17 cellular contexts compared by ENCODE assay signal in genomic region chr7:149022961-149023360, GRCh38. TPM values are rescaled to one million over a fixed set of nuclear protein-coding genes. Genes with fewer than 3 reads are reported as not detected.
A peak's percentile ranks its signal among the peaks of the same experiment; 100 is the strongest.
DNase-seq lines count a peak whose midpoint lies in the region; ATAC-seq, FAIRE-seq and TF ChIP-seq lines count a peak whose summit lies in the region.
"Had no signal": no experiment of that assay in that cellular context is flagged by ENCODE, and none has a peak within 500 bp of the region (broad histone marks: within the 10 kb centered on the region; RNA-seq: fewer than 3 reads in every experiment).

No MANE protein-coding gene starts in this region.

- H3K14ac ChIP-seq in H1 (ENCODE audit: insufficient read length): no peak overlapping the region

- H3K36me3 Mint-ChIP-seq in activated CD4-positive, alpha-beta T cell treated with anti-CD3 and anti-CD28 coated beads, Interleukin-2, amount 10 ng/mL, durations not matched to agents 7 days and 5 days (ENCODE audit: low read depth): peaks cover 38% of the 10 kb centered on the region

- WGBS in H1 (ENCODE audit: extremely low coverage in 1 of 2, insufficient coverage in 1 of 2, insufficient read length in 1 of 2, insufficient replicate concordance in 2 of 2, low coverage in 1 of 2, low lambda C conversion rate in 2 of 2, missing lambda C conversion rate in 1 of 2), 2 experiments: 80% methylated on average over 4 of the region's 4 CpGs; no CpG with 5 or more reads in 1 of the 2 experiments

- H3K4me1 Mint-ChIP-seq in activated CD4-positive, alpha-beta T cell treated with anti-CD3 and anti-CD28 coated beads, Interleukin-2, amount 10 ng/mL, durations not matched to agents 7 days and 5 days: peaks cover 51% of the 10 kb centered on the region

- H3K4me3 ChIP-seq in NT2/D1 (ENCODE audit: insufficient read length, low read depth) (no peak overlapping the region), H1 (ENCODE audit: extremely low read depth in 1 of 4, insufficient read depth in 2 of 4, low read depth in 3 of 4, low read length in 4 of 4) (no peak overlapping the region), skeletal muscle satellite cell (ENCODE audit: low read length) (no peak overlapping the region)
- H3K4me3 ChIP-seq: coronary artery, Peyer's patch, psoas muscle had no signal

- H3K9ac ChIP-seq in NT2/D1 (ENCODE audit: insufficient read length, low read depth) (peak overlapping the region; percentile 56), H1 (replicated peaks in 1 of 4; ENCODE audit: extremely low read depth in 1 of 4, low read depth in 3 of 4, low read length in 3 of 4) (peak overlapping the region in 1 of 4 experiments; percentile 11; a peak in 1 of 7 replicates), skeletal muscle satellite cell (ENCODE audit: low read depth, low read length) (no peak overlapping the region)

- DNase-seq in activated CD4-positive, alpha-beta T cell treated with anti-CD3 and anti-CD28 coated beads, Interleukin-2, amount 10 ng/mL, durations not matched to agents 7 days and 5 days: no peak
- no peak for DNase-seq in activated CD4-positive, alpha-beta T cell treated with anti-CD3 and anti-CD28 coated beads for 48 hours
- DNase-seq in NT2/D1 (ENCODE audit: low read depth, low spot score): no peak
- no peak for DNase-seq in H1 (ENCODE audit: low read depth in 1 of 2, low spot score in 2 of 2)
- no peak for DNase-seq in cortex of kidney (lab: John Stamatoyannopoulos, UW)
- DNase-seq in A172 (ENCODE audit: low spot score): no peak
- DNase-seq: activated B cell treated with CpG ODN at 0.5 μM for 24 hours; kidney glomerular epithelial cell; NCI-H1930; NCI-H69; Peyer's patch; psoas muscle; stimulated activated CD4-positive, alpha-beta T cell treated with anti-CD3 and anti-CD28 coated beads, Interleukin-12 subunit alpha, Interleukin-12 subunit beta, amount 100 ng/mL, for 4 hours had no signal

- no peak overlapping the region for H3K4ac ChIP-seq in H1 (replicated peaks; ENCODE audit: insufficient read length, low read depth, low read length)

- 0 out of 2 replicates have a peak, but pooled peaks cover 3% of the 10 kb centered on the region for H3K23me2 ChIP-seq in H1 (ENCODE audit: low read depth, low read length)

- H3K27ac Mint-ChIP-seq in activated CD4-positive, alpha-beta T cell treated with anti-CD3 and anti-CD28 coated beads, Interleukin-2, amount 10 ng/mL, durations not matched to agents 7 days and 5 days: peak overlapping the region; percentile 36
- H3K27ac Mint-ChIP-seq: activated B cell treated with CpG ODN at 0.5 μM for 24 hours had no signal

- no peak overlapping the region for H4K5ac ChIP-seq in H1 (ENCODE audit: insufficient read length, low read depth, low read length)

- 0 out of 2 replicates have a peak overlapping the region, but pooled peaks have one; percentile 57 for H2BK20ac ChIP-seq in H1 (ENCODE audit: low read length)

- no peak overlapping the region for H3K23ac ChIP-seq in H1 (ENCODE audit: insufficient read length)

- POLR2A ChIA-PET in activated CD4-positive, alpha-beta T cell treated with anti-CD3 and anti-CD28 coated beads, Interleukin-2, amount 10 ng/mL, durations not matched to agents 7 days and 5 days (lab: Charles Lee): no interaction called here
- POLR2A ChIA-PET in H1 (lab: Charles Lee; ENCODE audit: partially characterized antibody): interaction anchor here (1.3 kb wide), 1 partner anchor 15 kb away, joined by 3 read pairs; no protein-coding TSS in a partner anchor

- peak overlapping the region; percentile 21; the same call in 1 of the 2 replicates for H3K27ac ChIP-seq in H1 (ENCODE audit: low read depth, low read length)
- H3K27ac ChIP-seq: coronary artery, Peyer's patch, psoas muscle had no signal

- peak overlapping the region; percentile 77; the same call in 1 of the 2 replicates for H2BK5ac ChIP-seq in H1 (ENCODE audit: low read depth, low read length)

- no peak for FAIRE-seq in H1 (lab: Jason Lieb, UNC)
- FAIRE-seq: D721Med had no signal

- H4K20me1 ChIP-seq in H1 (replicated peaks in 1 of 2; ENCODE audit: control insufficient read depth in 1 of 2, insufficient read depth in 2 of 2, low read length in 2 of 2): peaks cover 3 to 18% of the 10 kb centered on the region in 2 experiments

- no peak overlapping the region for H3K56ac ChIP-seq in H1 (replicated peaks; ENCODE audit: insufficient read length, low read depth, low read length)

- no peak overlapping the region for H4K8ac ChIP-seq in H1 (ENCODE audit: extremely low read depth, insufficient read depth, low read length)

- H2AK5ac ChIP-seq in H1 (ENCODE audit: low read depth, low read length): no peak overlapping the region

- H4K91ac ChIP-seq in H1 (replicated peaks; ENCODE audit: insufficient read length, low read length): peak overlapping the region; percentile 25

- H2BK120ac ChIP-seq in H1 (replicated peaks; ENCODE audit: low read depth, low read length): no peak overlapping the region

- H3K18ac ChIP-seq in H1 (ENCODE audit: extremely low read depth, low read length): 0 out of 2 replicates have a peak overlapping the region, but pooled peaks have one; percentile 2

- no peak for TF ChIP-seq RAD21 in H1 (IDR thresholded peaks at IDR 0.05 in 1 of 2, conservative IDR thresholded peaks at IDR 0.05 in 1 of 2; ENCODE audit: low read depth in 2 of 2, low read length in 2 of 2)

- TF ChIP-seq EP300 in H1 (IDR thresholded peaks at IDR 0.05; ENCODE audit: borderline replicate concordance in 1 of 2, low read depth in 2 of 2, low read length in 2 of 2): no peak

- no peak overlapping the region for H2BK12ac ChIP-seq in H1 (ENCODE audit: low read depth, low read length)

- no peak for TF ChIP-seq POLR2A in H1 (IDR thresholded peaks at IDR 0.05; ENCODE audit: control extremely low read depth in 1 of 2, low read depth in 2 of 2, low read length in 2 of 2)

- no peaks in the 10 kb centered on the region for H3K27me3 Mint-ChIP-seq in activated CD4-positive, alpha-beta T cell treated with anti-CD3 and anti-CD28 coated beads, Interleukin-2, amount 10 ng/mL, durations not matched to agents 7 days and 5 days
- H3K27me3 Mint-ChIP-seq: activated B cell treated with CpG ODN at 0.5 μM for 24 hours had no signal

- H3K4me1 ChIP-seq in NT2/D1 (ENCODE audit: insufficient read depth, insufficient read length) (peaks cover 1% of the 10 kb centered on the region), H1 (replicated peaks in 1 of 4; ENCODE audit: control insufficient read depth in 3 of 4, insufficient read depth in 4 of 4, low read length in 3 of 4) (peaks cover 4 to 16% (median 9%) of the 10 kb centered on the region in 4 experiments), skeletal muscle satellite cell (ENCODE audit: control insufficient read depth, insufficient read depth, low read length) (peaks cover 16% of the 10 kb centered on the region)

- no peak overlapping the region for H3K4me3 Mint-ChIP-seq in activated CD4-positive, alpha-beta T cell treated with anti-CD3 and anti-CD28 coated beads, Interleukin-2, amount 10 ng/mL, durations not matched to agents 7 days and 5 days
- H3K4me3 Mint-ChIP-seq: activated B cell treated with CpG ODN at 0.5 μM for 24 hours had no signal

- no peak overlapping the region for H2BK15ac ChIP-seq in H1 (ENCODE audit: low read length)

- H3K79me2 ChIP-seq in H1 (ENCODE audit: control insufficient read depth in 1 of 2, insufficient read depth in 2 of 2, low read length in 2 of 2): peaks cover 21 to 67% of the 10 kb centered on the region in 2 experiments

- CTCF ChIA-PET in activated CD4-positive, alpha-beta T cell treated with anti-CD3 and anti-CD28 coated beads, Interleukin-2, amount 10 ng/mL, durations not matched to agents 7 days and 5 days (lab: Charles Lee): no interaction called here
- CTCF ChIA-PET in H1 (lab: Charles Lee; ENCODE audit: partially characterized antibody): interaction anchor here (0.5 to 6.6 kb wide), 6 partner anchors 10 to 45 kb away, joined by 3 to 44 read pairs (median 4); no protein-coding TSS in a partner anchor

- no peak for ATAC-seq in HG02642 (IDR thresholded peaks at IDR 0.05; ENCODE audit: poor library complexity, unreplicated experiment)
- ATAC-seq: psoas muscle had no signal

- no peak overlapping the region for H2AFZ ChIP-seq in H1 (ENCODE audit: low read length)

- no peaks in the 10 kb centered on the region for H3K9me3 ChIP-seq in NT2/D1 (ENCODE audit: insufficient read depth, low read length)
- no peaks in the 10 kb centered on the region for H3K9me3 ChIP-seq in H1 (ENCODE audit: insufficient read depth in 2 of 2, low read depth in 1 of 2, low read length in 1 of 2)
- no peaks in the 10 kb centered on the region for H3K9me3 ChIP-seq in skeletal muscle satellite cell (replicated peaks; ENCODE audit: low read length)
- H3K9me3 ChIP-seq: Peyer's patch, psoas muscle had no signal

- peaks cover 18% of the 10 kb centered on the region for H3K79me1 ChIP-seq in H1 (ENCODE audit: low read depth, low read length)

- H3K27me3 ChIP-seq in NT2/D1 (ENCODE audit: insufficient read depth, insufficient read length) (no peaks in the 10 kb centered on the region), H1 (replicated peaks in 1 of 4; ENCODE audit: control insufficient read depth in 3 of 4, extremely low read depth in 1 of 4, insufficient read depth in 3 of 4, low read length in 3 of 4) (no peaks in the 10 kb centered on the region), skeletal muscle satellite cell (ENCODE audit: control insufficient read depth, insufficient read depth, low read length) (no peaks in the 10 kb centered on the region)
- H3K27me3 ChIP-seq: Peyer's patch had no signal

- no peaks in the 10 kb centered on the region for H3K9me3 Mint-ChIP-seq in activated CD4-positive, alpha-beta T cell treated with anti-CD3 and anti-CD28 coated beads, Interleukin-2, amount 10 ng/mL, durations not matched to agents 7 days and 5 days
- H3K9me3 Mint-ChIP-seq: activated B cell treated with CpG ODN at 0.5 μM for 24 hours had no signal

- TF ChIP-seq CTCF in H1 (IDR thresholded peaks at IDR 0.05; ENCODE audit: control extremely low read depth in 1 of 3, insufficient read depth in 1 of 3, low read depth in 1 of 3, low read length in 3 of 3): no peak

- H3K4me2 ChIP-seq in H1 (ENCODE audit: insufficient read depth in 1 of 2, low read depth in 2 of 2, low read length in 2 of 2): peak overlapping the region in 1 of 2 experiments; percentile 59; a peak in 2 of 4 replicates
- H3K4me2 ChIP-seq in skeletal muscle satellite cell (ENCODE audit: low read length): peak overlapping the region; percentile 19

- H3K36me3 ChIP-seq in NT2/D1 (ENCODE audit: insufficient read depth, insufficient read length, low read length) (peaks cover 52% of the 10 kb centered on the region), H1 (ENCODE audit: control insufficient read depth in 2 of 4, insufficient read depth in 4 of 4, low read length in 3 of 4) (peaks cover 6 to 28% (median 16%) of the 10 kb centered on the region in 4 experiments), skeletal muscle satellite cell (ENCODE audit: insufficient read depth, low read length) (peaks cover 19% of the 10 kb centered on the region)

RNA-seq across cellular contexts. Expression of gene PDIA4, which starts 5.3 kb away (rescaled TPM):
- 10 to 100 TPM; 94.8 to 97.4 TPM for total RNA-seq in activated CD4-positive, alpha-beta T cell treated with anti-CD3 and anti-CD28 coated beads, Interleukin-2, amount 10 ng/mL, durations not matched to agents 7 days and 5 days
- 303 and 308 TPM in 2 replicates for total RNA-seq in H1 (2021; fragmentation: NEBNext Ultra II Directional; extraction: Animal tissue kit (Norgen Biotek cat#: 25700))
- 108 and 119 TPM in 2 replicates for polyA plus RNA-seq in H1 (2011; rRNA removed)
- polyA plus RNA-seq in H1 (2011; cell fraction: cytosol; rRNA removed): 165 TPM
- 160 TPM for polyA plus RNA-seq in H1 (2011; cell fraction: nucleus; rRNA removed)
- polyA plus RNA-seq in H1 (2012, experiment 1 of 2): 233 to 316 TPM (median 241 TPM) in 4 replicates
- polyA plus RNA-seq in H1 (2012, experiment 2 of 2): 221 TPM
- polyA plus RNA-seq in H1 (2013, experiment 1 of 2): 431 TPM
- polyA plus RNA-seq in H1 (2013, experiment 2 of 2): 436 TPM
- 153 and 168 TPM in 2 replicates for polyA minus RNA-seq in H1 (2011; rRNA and poly(A)+ RNA removed)
- polyA minus RNA-seq in H1 (2011; cell fraction: cytosol; rRNA and poly(A)+ RNA removed): 109 TPM
- 62.8 TPM for polyA minus RNA-seq in H1 (2011; cell fraction: nucleus; rRNA and poly(A)+ RNA removed)
- total RNA-seq in skeletal muscle satellite cell (2012; rRNA removed): 282 and 314 TPM in 2 replicates
- 228 and 275 TPM in 2 replicates for total RNA-seq in A172 (2014; rRNA removed; shearing (Covaris generic))
